27 cellular contexts compared by ENCODE assay signal in genomic region chr9:3136230-3136629, GRCh38.
"Had no signal": no experiment of that assay in that cellular context is flagged by ENCODE, and none has a peak within 500 bp of the region (broad histone marks: within the 10 kb centered on the region; RNA-seq: fewer than 3 reads in every experiment).

No MANE protein-coding gene starts in this region.

- H3K9me3 ChIP-seq: colonic mucosa, esophagus muscularis mucosa, gastrocnemius medialis, gastroesophageal sphincter had no signal

- H3K4me3 ChIP-seq: colonic mucosa, coronary artery, dorsolateral prefrontal cortex, esophagus muscularis mucosa, esophagus squamous epithelium, gastrocnemius medialis, gastroesophageal sphincter, heart left ventricle, heart right ventricle had no signal

- ATAC-seq: effector memory CD8-positive, alpha-beta T cell; esophagus mucosa; foreskin keratinocyte; gastrocnemius medialis; gastroesophageal sphincter; heart left ventricle; heart right ventricle had no signal

- H3K27ac ChIP-seq: colonic mucosa, coronary artery, dorsolateral prefrontal cortex, epithelial cell of prostate, esophagus muscularis mucosa, esophagus squamous epithelium, foreskin keratinocyte, gastrocnemius medialis, gastroesophageal sphincter, heart left ventricle, heart right ventricle had no signal

- FAIRE-seq: colon, endometrium, endothelial cell of umbilical vein, frontal cortex had no signal

- H3K27me3 ChIP-seq: colonic mucosa, dorsolateral prefrontal cortex, esophagus muscularis mucosa, esophagus squamous epithelium, foreskin keratinocyte, gastrocnemius medialis, gastroesophageal sphincter, heart left ventricle had no signal

- DNase-seq: colonic mucosa; cortex of kidney; dermis blood vessel endothelial cell; dorsolateral prefrontal cortex; effector CD4-positive, alpha-beta T cell; effector CD8-positive, alpha-beta T cell; effector memory CD4-positive, alpha-beta T cell; effector memory CD8-positive, alpha-beta T cell; endodermal cell; erythroblast; esophagus squamous epithelium; foreskin fibroblast; foreskin keratinocyte; gastrocnemius medialis; glutamatergic neuron; head of caudate nucleus; heart left ventricle; heart right ventricle had no signal

- H3K4me1 ChIP-seq: colonic mucosa, esophagus muscularis mucosa, esophagus squamous epithelium, foreskin keratinocyte, gastrocnemius medialis, gastroesophageal sphincter, heart left ventricle, heart right ventricle had no signal

- H3K36me3 ChIP-seq: colonic mucosa, esophagus muscularis mucosa, esophagus squamous epithelium, gastrocnemius medialis, gastroesophageal sphincter, heart left ventricle, heart right ventricle had no signal
